Comparison of ENCODE assay signal across 32 cellular contexts in the genomic region with DNA sequence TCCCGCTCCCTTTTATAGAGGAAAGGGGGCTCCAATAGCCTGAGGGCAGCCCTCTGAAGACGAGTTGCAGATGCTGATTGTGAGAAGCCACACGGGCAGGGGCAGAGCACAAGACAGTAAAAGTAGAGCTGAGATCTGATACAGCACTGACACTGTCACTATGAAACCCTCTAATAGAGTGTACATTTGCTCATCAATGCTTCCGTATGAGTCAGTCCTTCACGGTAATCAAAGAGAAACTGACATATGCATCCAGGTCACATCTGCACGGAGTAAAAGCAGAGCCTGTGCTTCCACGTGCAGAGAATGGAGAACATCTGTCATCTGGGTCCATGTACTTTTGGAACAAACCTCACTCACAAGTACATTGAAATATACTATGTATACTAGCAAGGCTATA.
"Had no signal": no experiment of that assay in that cellular context is flagged by ENCODE, and none has a peak within 500 bp of the region (broad histone marks: within the 10 kb centered on the region; RNA-seq: fewer than 3 reads in every experiment).

No MANE protein-coding gene starts in this region.

- H3K4me1 Mint-ChIP-seq: activated B cell treated with CpG ODN at 0.5 μM for 24 hours; activated T-helper 17 cell treated with anti-CD3 and anti-CD28 coated beads, Interleukin-2, amount 50 U/mL, for 72 hours; central memory CD8-positive, alpha-beta T cell; endodermal cell; T-helper 17 cell had no signal

- H3K27me3 ChIP-seq: brain microvascular endothelial cell, foreskin keratinocyte, gastrocnemius medialis, heart left ventricle had no signal

- H3K9me3 ChIP-seq: gastrocnemius medialis had no signal

- H3K27me3 Mint-ChIP-seq: activated B cell treated with CpG ODN at 0.5 μM for 24 hours; central memory CD8-positive, alpha-beta T cell had no signal

- H3K27ac Mint-ChIP-seq: activated B cell treated with CpG ODN at 0.5 μM for 24 hours; activated CD8-positive, alpha-beta T cell treated with anti-CD3 and anti-CD28 coated beads for 36 hours; activated naive CD8-positive, alpha-beta T cell; activated T-helper 17 cell treated with anti-CD3 and anti-CD28 coated beads, Interleukin-2, amount 50 U/mL, for 72 hours; dendritic cell treated with granulocyte-macrophage colony-stimulating factor and Interleukin-4, amounts not matched to agents 40 ng/mL and 50 ng/mL, for 4 days; endodermal cell; T-helper 17 cell; T-helper 2 cell treated with Interferon-gamma antibody and Interleukin-4, amounts not matched to agents 5 μg/mL and 100 μg/mL, for 36 hours had no signal

- DNase-seq: activated B cell treated with CpG ODN at 0.5 μM for 24 hours; activated CD4-positive, alpha-beta T cell treated with anti-CD3 and anti-CD28 coated beads for 1 hour; activated CD4-positive, alpha-beta T cell treated with anti-CD3 and anti-CD28 coated beads, Interleukin-2, amount 50 U/mL, for 1 hour; activated CD4-positive, alpha-beta T cell treated with anti-CD3 and anti-CD28 coated beads, Interleukin-2, amount 50 U/mL, for 48 hours; activated CD8-positive, alpha-beta memory T cell treated with anti-CD3 and anti-CD28 coated beads for 24 hours; activated CD8-positive, alpha-beta T cell treated with anti-CD3 and anti-CD28 coated beads for 36 hours; activated effector memory CD4-positive, alpha-beta T cell treated with Interleukin-2 at 50 U/mL for 16 hours; activated gamma-delta T cell treated with Interleukin-2 at 50 U/mL for 16 hours; activated naive CD4-positive, alpha-beta T cell treated with anti-CD3 and anti-CD28 coated beads, Interleukin-2, amount 50 U/mL, for 16 hours; activated naive CD4-positive, alpha-beta T cell treated with Interleukin-2 at 50 U/mL for 16 hours; activated T-cell treated with anti-CD3 and anti-CD28 coated beads, Interleukin-2, amount 50 U/mL, for 4 hours; amniotic stem cell; anterior cingulate cortex; brain microvascular endothelial cell; dorsolateral prefrontal cortex; effector memory CD4-positive, alpha-beta T cell; endodermal cell; foreskin keratinocyte; gastrocnemius medialis; glutamatergic neuron; heart left ventricle; T-helper 1 cell; T-helper 17 cell; T1000; WERI-Rb-1 had no signal

- H3K4me3 ChIP-seq: coronary artery, dorsolateral prefrontal cortex, gastrocnemius medialis, heart left ventricle had no signal

- H3K36me3 ChIP-seq: brain microvascular endothelial cell, gastrocnemius medialis, heart left ventricle, WERI-Rb-1 had no signal

- ATAC-seq: activated CD8-positive, alpha-beta T cell treated with anti-CD3 and anti-CD28 coated beads for 36 hours; activated T-cell treated with anti-CD3 and anti-CD28 coated beads, Interleukin-2, amount 50 U/mL, for 4 hours; activated T-helper 17 cell treated with anti-CD3 and anti-CD28 coated beads, Interleukin-2, amount 50 U/mL, for 72 hours; esophagus mucosa; foreskin keratinocyte; gastrocnemius medialis; heart left ventricle; T-helper 17 cell had no signal

- H3K9me3 Mint-ChIP-seq: activated B cell treated with CpG ODN at 0.5 μM for 24 hours; activated CD8-positive, alpha-beta T cell treated with anti-CD3 and anti-CD28 coated beads for 36 hours; activated T-cell treated with anti-CD3 and anti-CD28 coated beads, Interleukin-2, amount 50 U/mL, for 4 hours; activated T-helper 17 cell treated with anti-CD3 and anti-CD28 coated beads, Interleukin-2, amount 50 U/mL, for 72 hours; central memory CD8-positive, alpha-beta T cell; endodermal cell; T-helper 2 cell treated with Interferon-gamma antibody and Interleukin-4, amounts not matched to agents 5 μg/mL and 100 μg/mL, for 36 hours had no signal

- H3K36me3 Mint-ChIP-seq: activated naive CD8-positive, alpha-beta T cell had no signal

- H3K4me3 Mint-ChIP-seq: activated B cell treated with CpG ODN at 0.5 μM for 24 hours; activated CD8-positive, alpha-beta T cell treated with anti-CD3 and anti-CD28 coated beads for 36 hours; activated naive CD8-positive, alpha-beta T cell; activated T-cell treated with anti-CD3 and anti-CD28 coated beads, Interleukin-2, amount 50 U/mL, for 4 hours; activated T-helper 17 cell treated with anti-CD3 and anti-CD28 coated beads, Interleukin-2, amount 50 U/mL, for 72 hours; central memory CD8-positive, alpha-beta T cell; dendritic cell treated with granulocyte-macrophage colony-stimulating factor and Interleukin-4, amounts not matched to agents 40 ng/mL and 50 ng/mL, for 4 days; endodermal cell; T-helper 17 cell; T-helper 2 cell treated with Interferon-gamma antibody and Interleukin-4, amounts not matched to agents 5 μg/mL and 100 μg/mL, for 36 hours had no signal

- H3K4me1 ChIP-seq: foreskin keratinocyte, gastrocnemius medialis, heart left ventricle had no signal

- H3K27ac ChIP-seq: brain microvascular endothelial cell, coronary artery, dorsolateral prefrontal cortex, foreskin keratinocyte, gastrocnemius medialis, heart left ventricle, WERI-Rb-1 had no signal
